ENCODE assay signal across 3 cellular contexts in genomic region chr6:100392423-100392822, GRCh38.
"Had no signal": no experiment of that assay in that cellular context is flagged by ENCODE, and none has a peak within 500 bp of the region (broad histone marks: within the 10 kb centered on the region; RNA-seq: fewer than 3 reads in every experiment).

No MANE protein-coding gene starts in this region.

- DNase-seq: GDM1, GF-D8 had no signal

- ATAC-seq: GM12878 had no signal
